ENCODE assay signal across 8 cellular contexts in the genomic region with DNA sequence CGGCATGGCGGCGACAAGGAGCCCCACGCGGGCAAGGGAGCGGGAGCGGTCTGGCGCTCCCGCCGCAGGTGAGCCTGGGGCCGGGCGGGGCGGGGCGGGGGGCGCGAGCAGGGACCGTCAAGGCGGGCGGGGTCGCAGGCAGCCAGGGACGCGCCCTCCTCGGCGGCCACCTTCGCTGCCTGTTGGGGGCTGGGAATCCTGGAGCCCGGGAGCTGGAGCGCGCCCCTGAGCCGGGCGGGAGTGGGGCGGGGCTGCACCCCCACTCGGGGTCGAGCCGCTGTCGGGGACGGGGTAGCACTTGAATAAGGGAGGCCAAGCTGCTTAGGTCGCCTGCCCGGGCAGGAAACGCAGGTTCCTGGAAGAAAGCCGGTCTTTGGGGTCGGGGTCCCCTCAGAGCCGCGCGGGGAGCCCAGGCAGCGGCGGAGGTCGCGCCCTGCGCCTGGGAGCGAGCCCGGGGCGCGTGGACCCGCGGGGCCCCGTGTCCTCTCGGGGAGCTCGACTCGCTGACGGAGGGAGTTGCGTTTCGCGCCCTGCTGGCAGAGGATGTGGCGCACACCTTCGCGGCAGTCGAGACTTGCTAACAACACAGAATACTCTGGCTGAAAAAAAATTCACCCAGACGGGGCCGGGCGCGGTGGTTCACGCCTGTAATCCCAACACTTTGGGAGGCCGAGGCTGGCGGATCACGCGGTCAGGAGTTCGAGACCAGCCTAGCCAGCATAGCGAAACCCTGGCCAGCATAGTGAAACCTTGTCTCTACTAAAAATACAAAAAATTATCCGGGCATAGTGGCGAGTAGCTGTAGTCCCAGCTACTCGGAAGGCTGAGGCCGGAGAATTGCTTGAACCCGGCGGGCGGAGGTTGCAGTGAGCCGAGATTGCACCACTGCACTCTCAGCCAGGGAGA. TPM values are rescaled to one million over a fixed set of nuclear protein-coding genes. Genes with fewer than 3 reads are reported as not detected.
DNase-seq lines count a peak whose midpoint lies in the region; ATAC-seq and TF ChIP-seq lines count a peak whose summit lies in the region.

No MANE protein-coding gene starts in this region.

- no peaks in the 10 kb centered on the region for H3K27me3 ChIP-seq in adrenal gland

- H3K4me1 ChIP-seq in adrenal gland (replicated peaks in 1 of 2) = peaks cover 0 to 17% of the 10 kb centered on the region in 2 donors

- peak in 1 of 2 donors; percentile 9 for TF ChIP-seq POLR2A in adrenal gland (IDR thresholded peaks at IDR 0.05)

- no peaks in the 10 kb centered on the region for H3K27me3 Mint-ChIP-seq in T-cell

- WGBS in adrenal gland, 4 donors = 2 to 12% (median 5%) methylated on average over 14 to 86 of the region's 86 CpGs

- CTCF ChIA-PET in T-cell (lab: Charles Lee) = interaction anchor here (0.5 to 3.0 kb wide), 8 partner anchors 11 to 421 kb away, joined by 3 to 16 read pairs (median 5); no protein-coding TSS in a partner anchor

- H3K36me3 ChIP-seq in adrenal gland (replicated peaks in 1 of 2) = no peaks in the 10 kb centered on the region

- DNase-seq in EH (ENCODE audit: low read depth) (peak; percentile 32), T-cell (peak; percentile 74 to 91 (median 86)), adrenal gland (peak; percentile 24 to 79 (median 46)), iPS-NIHi11 (ENCODE audit: low spot score) (peak; percentile 50), OCI-M2 (lab: John Stamatoyannopoulos, UW; ENCODE audit: unreplicated experiment) (no peak)
- DNase-seq in stimulated activated CD4-positive, alpha-beta T cell treated with anti-CD3 and anti-CD28 coated beads, Interleukin-1b, Interleukin-23, amount 100 ng/mL, for 1 hour (ENCODE audit: low read depth in 2 of 2) = peak; percentile 52 to 63

- H3K4me3 ChIP-seq in adrenal gland = peak overlapping the region in 2 of 4 donors; percentile 39 to 53

- H3K27ac ChIP-seq in adrenal gland = peak overlapping the region in 4 of 5 donors; percentile 60 to 84 (median 74)

- no peak for TF ChIP-seq EP300 in Ishikawa (IDR thresholded peaks at IDR 0.05; ENCODE audit: borderline replicate concordance)

- peak overlapping the region; percentile 77 to 85 (median 85) for H3K4me3 Mint-ChIP-seq in T-cell

- no peaks in the 10 kb centered on the region for H3K36me3 Mint-ChIP-seq in T-cell

- H3K4me1 Mint-ChIP-seq in T-cell = peaks cover 47 to 54% (median 52%) of the 10 kb centered on the region in 3 donors

- POLR2A ChIA-PET in T-cell (lab: Charles Lee) = interaction anchor here in 1 of 2 donors (0.6 to 0.7 kb wide), 2 partner anchors 9 to 11 kb away, joined by 3 to 15 read pairs; no protein-coding TSS in a partner anchor

- no peaks in the 10 kb centered on the region for H3K9me3 Mint-ChIP-seq in T-cell

- intact Hi-C loops in adrenal gland (cut with DNase I) = no loop called here

- no peak for TF ChIP-seq RAD21 in Ishikawa (IDR thresholded peaks at IDR 0.05; ENCODE audit: low read depth)

- ATAC-seq in GM21619 (IDR thresholded peaks at IDR 0.05; ENCODE audit: unreplicated experiment) (peak; percentile 73), T-cell (replicated peaks in 1 of 4) (peak; percentile 88 to 89 (median 88))

- peak overlapping the region; percentile 89 to 90 for H3K27ac Mint-ChIP-seq in T-cell

- TF ChIP-seq CTCF in adrenal gland (IDR thresholded peaks at IDR 0.05) = peak in 2 of 6 experiments; percentile 32 to 38

- H3K9me3 ChIP-seq in adrenal gland (replicated peaks in 1 of 3) = no peaks in the 10 kb centered on the region

TF ChIP-seq in Ishikawa, 13 proteins besides CTCF, POLR2A, EP300 and RAD21:
- TF ChIP-seq YY1 (IDR thresholded peaks at IDR 0.05; ENCODE audit: low read depth) = no peak
- TF ChIP-seq ZBTB7A (IDR thresholded peaks at IDR 0.05; ENCODE audit: low read depth) = peak; percentile 56; the same call in 1 of the 2 replicates
- no peak for TF ChIP-seq TEAD4 (IDR thresholded peaks at IDR 0.05)
- TF ChIP-seq, protein P1, sequence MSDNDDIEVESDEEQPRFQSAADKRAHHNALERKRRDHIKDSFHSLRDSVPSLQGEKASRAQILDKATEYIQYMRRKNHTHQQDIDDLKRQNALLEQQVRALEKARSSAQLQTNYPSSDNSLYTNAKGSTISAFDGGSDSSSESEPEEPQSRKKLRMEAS (IDR thresholded peaks at IDR 0.05) = peak; percentile 56
- TF ChIP-seq TCF12 (IDR thresholded peaks at IDR 0.05; ENCODE audit: low read depth) = no peak

RNA-seq across cellular contexts. Expression of a gene that starts 0.6 kb away (rescaled TPM):
- total RNA-seq in T-cell (10 to 100 TPM; 30.0 to 50.1 (median 32.6) TPM), adrenal gland (10 to 100 TPM in 5 of 8 donors, 1 to 10 TPM in 3; 5.2 to 76.9 (median 10.3) TPM)
- 1 to 10 TPM; 2.6 to 5.7 (median 3.4) TPM for polyA plus RNA-seq in adrenal gland
